Comparison of ENCODE assay signal across 17 cellular contexts in the genomic region with DNA sequence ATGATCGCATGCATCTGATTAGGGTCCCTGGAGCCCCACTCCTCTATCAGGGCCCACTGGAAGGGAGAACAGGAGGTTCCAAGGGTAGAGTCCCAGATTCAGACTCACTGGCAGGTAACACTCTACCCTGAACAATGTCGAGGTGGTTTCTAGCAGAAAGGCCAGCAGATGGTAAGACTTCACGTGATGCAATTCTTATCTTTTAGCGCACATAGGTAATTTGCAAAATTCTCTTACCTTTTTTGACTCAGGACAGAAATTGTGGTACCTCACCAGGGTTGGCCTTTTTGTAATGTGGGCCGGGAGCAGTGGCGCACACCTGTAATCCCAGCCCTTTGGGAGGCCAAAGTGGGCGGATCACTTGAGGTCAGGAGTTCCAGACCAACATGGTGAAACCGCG.
DNase-seq lines count a peak whose midpoint lies in the region; ATAC-seq and TF ChIP-seq lines count a peak whose summit lies in the region.
"Had no signal": no experiment of that assay in that cellular context is flagged by ENCODE, and none has a peak within 500 bp of the region (broad histone marks: within the 10 kb centered on the region; RNA-seq: fewer than 3 reads in every experiment).

No MANE protein-coding gene starts in this region.

- H3K36me3 Mint-ChIP-seq in activated CD4-positive, alpha-beta memory T cell treated with anti-CD3 and anti-CD28 coated beads, Interleukin-2, amount 10 ng/mL, durations not matched to agents 7 days and 5 days (ENCODE audit: low read depth) = peaks cover 6% of the 10 kb centered on the region

- H3K36me3 ChIP-seq in BLaER1 = no peaks in the 10 kb centered on the region
- H3K36me3 ChIP-seq in ES-I3 (ENCODE audit: insufficient read depth, low read length) = no peaks in the 10 kb centered on the region; the same call in 1 of the 2 replicates
- H3K36me3 ChIP-seq in lower lobe of right lung = no peaks in the 10 kb centered on the region
- no peaks in the 10 kb centered on the region for H3K36me3 ChIP-seq in left lung
- H3K36me3 ChIP-seq: tibial artery had no signal

- H4K20me1 ChIP-seq in BLaER1 = no peaks in the 10 kb centered on the region

- H3K27me3 Mint-ChIP-seq in activated CD4-positive, alpha-beta memory T cell treated with anti-CD3 and anti-CD28 coated beads, Interleukin-2, amount 10 ng/mL, durations not matched to agents 7 days and 5 days = no peaks in the 10 kb centered on the region

- POLR2A ChIA-PET in activated CD4-positive, alpha-beta memory T cell treated with anti-CD3 and anti-CD28 coated beads, Interleukin-2, amount 10 ng/mL, durations not matched to agents 7 days and 5 days (lab: Charles Lee) = interaction anchor here (1.0 kb wide), 1 partner anchor 560 kb away, joined by 3 read pairs; no protein-coding TSS in a partner anchor

- intact Hi-C loops in lower lobe of right lung (cut with DNase I) = no loop called here
- intact Hi-C loops in left lung (cut with DNase I) = no loop called here

- peaks cover 41% of the 10 kb centered on the region for H3K4me1 Mint-ChIP-seq in activated CD4-positive, alpha-beta memory T cell treated with anti-CD3 and anti-CD28 coated beads, Interleukin-2, amount 10 ng/mL, durations not matched to agents 7 days and 5 days

- peak overlapping the region; percentile 45 for H3K27ac Mint-ChIP-seq in activated CD4-positive, alpha-beta memory T cell treated with anti-CD3 and anti-CD28 coated beads, Interleukin-2, amount 10 ng/mL, durations not matched to agents 7 days and 5 days
- H3K27ac Mint-ChIP-seq: activated naive CD4-positive, alpha-beta T cell treated with anti-CD3 and anti-CD28 coated beads for 36 hours had no signal

- ATAC-seq in lower lobe of right lung (no peak), left lung (no peak), HG03521 (IDR thresholded peaks at IDR 0.05; ENCODE audit: unreplicated experiment) (no peak)
- ATAC-seq: PC-3 had no signal

- no peak overlapping the region for H3K27ac ChIP-seq in BLaER1
- H3K27ac ChIP-seq in lower lobe of right lung = no peak overlapping the region
- H3K27ac ChIP-seq in left lung = no peak overlapping the region
- H3K27ac ChIP-seq: tibial artery had no signal

- peak overlapping the region; percentile 53 for H3K4me2 ChIP-seq in BLaER1

- H3K4me3 Mint-ChIP-seq in activated CD4-positive, alpha-beta memory T cell treated with anti-CD3 and anti-CD28 coated beads, Interleukin-2, amount 10 ng/mL, durations not matched to agents 7 days and 5 days = no peak overlapping the region
- H3K4me3 Mint-ChIP-seq: activated naive CD4-positive, alpha-beta T cell treated with anti-CD3 and anti-CD28 coated beads for 36 hours had no signal

- H3K9me3 Mint-ChIP-seq in activated CD4-positive, alpha-beta memory T cell treated with anti-CD3 and anti-CD28 coated beads, Interleukin-2, amount 10 ng/mL, durations not matched to agents 7 days and 5 days = no peaks in the 10 kb centered on the region
- H3K9me3 Mint-ChIP-seq: activated naive CD4-positive, alpha-beta T cell treated with anti-CD3 and anti-CD28 coated beads for 36 hours had no signal

- DNase-seq in activated CD4-positive, alpha-beta memory T cell treated with anti-CD3 and anti-CD28 coated beads, Interleukin-2, amount 10 ng/mL, durations not matched to agents 7 days and 5 days = no peak
- DNase-seq in lower lobe of right lung (no peak), kidney tubule cell (ENCODE audit: low spot score) (no peak), Ammon's horn (ENCODE audit: low spot score) (no peak), left lung (no peak)
- DNase-seq: activated CD4-positive, alpha-beta T cell treated with anti-CD3 and anti-CD28 coated beads for 4 hours; Caco-2; NCI-H1694; NCI-H2227 treated with DMSO at 0.1 percent for 48 hours; PC-3; SHP77; stimulated activated naive CD4-positive, alpha-beta T cell treated with Interleukin-2 at 50 U/mL for 16 hours; tibial artery had no signal

- H3K9me3 ChIP-seq in BLaER1 (no peaks in the 10 kb centered on the region; the same call in 1 of the 2 replicates), ES-I3 (ENCODE audit: control insufficient read depth, insufficient read depth, low read length) (no peaks in the 10 kb centered on the region), lower lobe of right lung (no peaks in the 10 kb centered on the region), left lung (no peaks in the 10 kb centered on the region)
- H3K9me3 ChIP-seq: Caco-2, tibial artery had no signal

- H3K4me1 ChIP-seq in BLaER1 (peaks cover 28% of the 10 kb centered on the region), ES-I3 (ENCODE audit: insufficient read depth, low read length) (peaks cover 19% of the 10 kb centered on the region), lower lobe of right lung (peaks cover 6% of the 10 kb centered on the region), left lung (peaks cover 5 to 18% of the 10 kb centered on the region in 2 donors)
- H3K4me1 ChIP-seq: Caco-2, tibial artery had no signal

- no peak for TF ChIP-seq CTCF in lower lobe of right lung (IDR thresholded peaks at IDR 0.05)
- TF ChIP-seq CTCF in left lung (IDR thresholded peaks at IDR 0.05) = no peak

- H3K4me3 ChIP-seq in BLaER1 (no peak overlapping the region), lower lobe of right lung (peak overlapping the region; percentile 18), left lung (no peak overlapping the region)
- H3K4me3 ChIP-seq: tibial artery had no signal

- H3K9ac ChIP-seq in BLaER1 (no peak overlapping the region), ES-I3 (ENCODE audit: low read depth, low read length) (peak overlapping the region; percentile 5; the same call in 1 of the 2 replicates)

- H3K27me3 ChIP-seq in BLaER1 (no peaks in the 10 kb centered on the region), lower lobe of right lung (ENCODE audit: low read depth) (no peaks in the 10 kb centered on the region), left lung (no peaks in the 10 kb centered on the region)

- CTCF ChIA-PET in activated CD4-positive, alpha-beta memory T cell treated with anti-CD3 and anti-CD28 coated beads, Interleukin-2, amount 10 ng/mL, durations not matched to agents 7 days and 5 days (lab: Charles Lee) = no interaction called here
